Comparison of ENCODE assay signal across 21 cellular contexts in the genomic region with DNA sequence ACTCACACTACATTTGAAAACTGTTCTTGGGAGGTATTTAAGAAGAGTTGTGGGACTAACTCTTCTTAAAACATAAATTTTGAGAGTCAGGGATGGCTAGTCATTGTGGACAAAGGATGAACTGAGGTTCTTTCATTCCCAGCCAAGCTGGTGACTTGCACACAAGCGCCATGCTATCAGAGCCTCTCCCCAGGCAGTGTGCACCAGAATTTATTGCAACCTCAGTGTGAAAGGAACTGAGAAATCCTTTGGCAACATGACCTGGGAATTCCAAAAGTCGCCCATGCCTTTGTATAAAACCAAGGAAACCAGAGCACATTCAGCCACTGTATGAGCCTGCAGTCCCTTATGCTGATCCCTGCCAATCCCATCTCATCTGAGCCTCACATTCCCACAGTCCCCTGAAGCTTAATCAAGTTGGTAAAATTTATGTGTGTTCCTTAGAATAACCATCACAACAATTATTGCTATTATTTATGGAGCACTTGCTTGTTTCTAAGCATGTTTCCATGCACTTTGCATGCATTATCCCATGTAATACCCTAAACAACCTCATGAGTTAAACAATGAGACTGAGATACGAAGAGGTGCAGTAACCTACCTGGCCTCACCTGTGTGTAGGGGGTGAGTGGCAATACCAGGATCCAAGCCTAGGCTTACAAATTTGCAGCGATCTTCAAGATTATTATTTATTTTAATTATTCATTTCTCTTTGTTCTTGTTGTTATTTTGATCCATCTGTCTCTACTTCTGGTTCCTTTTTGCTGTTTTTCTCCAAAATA.
"Had no signal": no experiment of that assay in that cellular context is flagged by ENCODE, and none has a peak within 500 bp of the region (broad histone marks: within the 10 kb centered on the region; RNA-seq: fewer than 3 reads in every experiment).

No MANE protein-coding gene starts in this region.

- H3K27ac ChIP-seq: ascending aorta, gastroesophageal sphincter, lower lobe of right lung, ovary, testis, upper lobe of left lung had no signal

- H3K9me3 ChIP-seq: ascending aorta, gastroesophageal sphincter, lower lobe of right lung, ovary, testis, upper lobe of left lung had no signal

- H3K9me3 Mint-ChIP-seq: stimulated activated effector memory CD8-positive, alpha-beta T cell treated with anti-CD3 and anti-CD28 coated beads, Interleukin-12 subunit alpha, Interleukin-12 subunit beta, amount 100 ng/mL, for 72 hours; T-helper 1 cell treated with Interleukin-12 subunit alpha and Interleukin-12 subunit beta and Interleukin-4 antibody, amounts not matched to agents 30 μg/mL and 1 μg/mL, for 36 hours had no signal

- H3K4me1 ChIP-seq: ascending aorta, gastroesophageal sphincter, lower lobe of right lung, testis had no signal

- H3K4me1 Mint-ChIP-seq: activated naive CD4-positive, alpha-beta T cell treated with anti-CD3 and anti-CD28 coated beads, Interleukin-2, amount 50 U/mL, for 24 hours; stimulated activated effector memory CD8-positive, alpha-beta T cell treated with anti-CD3 and anti-CD28 coated beads, Interleukin-12 subunit alpha, Interleukin-12 subunit beta, amount 100 ng/mL, for 72 hours had no signal

- H3K36me3 ChIP-seq: ascending aorta, gastroesophageal sphincter, lower lobe of right lung, ovary, upper lobe of left lung had no signal

- ATAC-seq: activated CD4-positive, CD25-positive, alpha-beta regulatory T cell treated with anti-CD3 and anti-CD28 coated beads, Interleukin-2, amount 50 U/mL, for 24 hours; activated T-cell treated with anti-CD3 and anti-CD28 coated beads, Interleukin-2, amount 50 U/mL, for 72 hours; gastroesophageal sphincter; lower lobe of right lung; sciatic nerve; stimulated activated effector memory CD8-positive, alpha-beta T cell treated with anti-CD3 and anti-CD28 coated beads, Interleukin-12 subunit alpha, Interleukin-12 subunit beta, amount 100 ng/mL, for 72 hours had no signal

- H3K4me3 ChIP-seq: ascending aorta, gastroesophageal sphincter, lower lobe of right lung, ovary, smooth muscle cell, testis, upper lobe of left lung had no signal

- H3K36me3 Mint-ChIP-seq: stimulated activated effector memory CD8-positive, alpha-beta T cell treated with anti-CD3 and anti-CD28 coated beads, Interleukin-12 subunit alpha, Interleukin-12 subunit beta, amount 100 ng/mL, for 72 hours had no signal

- H3K4me3 Mint-ChIP-seq: activated naive CD4-positive, alpha-beta T cell treated with anti-CD3 and anti-CD28 coated beads, Interleukin-2, amount 50 U/mL, for 24 hours; activated T-cell treated with anti-CD3 and anti-CD28 coated beads, Interleukin-2, amount 50 U/mL, for 72 hours; stimulated activated effector memory CD8-positive, alpha-beta T cell treated with anti-CD3 and anti-CD28 coated beads, Interleukin-12 subunit alpha, Interleukin-12 subunit beta, amount 100 ng/mL, for 72 hours; T-helper 1 cell treated with Interleukin-12 subunit alpha and Interleukin-12 subunit beta and Interleukin-4 antibody, amounts not matched to agents 30 μg/mL and 1 μg/mL, for 36 hours had no signal

- DNase-seq: activated CD8-positive, alpha-beta memory T cell treated with anti-CD3 and anti-CD28 coated beads for 24 hours; activated CD8-positive, alpha-beta memory T cell treated with anti-CD3 and anti-CD28 coated beads, Interleukin-2, amount 50 U/mL, for 48 hours; activated effector memory CD4-positive, alpha-beta T cell treated with anti-CD3 and anti-CD28 coated beads, Interleukin-2, amount 50 U/mL, for 16 hours; activated T-cell treated with anti-CD3 and anti-CD28 coated beads, Interleukin-2, amount 50 U/mL, for 72 hours; cerebellar nuclear complex; cortex of kidney; islet precursor cell; lower lobe of right lung; midbrain; ovary; stimulated activated CD4-positive, alpha-beta T cell treated with anti-CD3 and anti-CD28 coated beads, Interleukin-4, amount 100 ng/mL, for 24 hours; testis; upper lobe of left lung had no signal

- H3K27ac Mint-ChIP-seq: activated naive CD4-positive, alpha-beta T cell treated with anti-CD3 and anti-CD28 coated beads, Interleukin-2, amount 50 U/mL, for 24 hours; activated T-cell treated with anti-CD3 and anti-CD28 coated beads, Interleukin-2, amount 50 U/mL, for 72 hours; stimulated activated effector memory CD8-positive, alpha-beta T cell treated with anti-CD3 and anti-CD28 coated beads, Interleukin-12 subunit alpha, Interleukin-12 subunit beta, amount 100 ng/mL, for 72 hours; T-helper 1 cell treated with Interleukin-12 subunit alpha and Interleukin-12 subunit beta and Interleukin-4 antibody, amounts not matched to agents 30 μg/mL and 1 μg/mL, for 36 hours had no signal

- H3K27me3 ChIP-seq: ascending aorta, ovary, testis, upper lobe of left lung had no signal
